Comparison of ENCODE assay signal across 23 cellular contexts in the genomic region with DNA sequence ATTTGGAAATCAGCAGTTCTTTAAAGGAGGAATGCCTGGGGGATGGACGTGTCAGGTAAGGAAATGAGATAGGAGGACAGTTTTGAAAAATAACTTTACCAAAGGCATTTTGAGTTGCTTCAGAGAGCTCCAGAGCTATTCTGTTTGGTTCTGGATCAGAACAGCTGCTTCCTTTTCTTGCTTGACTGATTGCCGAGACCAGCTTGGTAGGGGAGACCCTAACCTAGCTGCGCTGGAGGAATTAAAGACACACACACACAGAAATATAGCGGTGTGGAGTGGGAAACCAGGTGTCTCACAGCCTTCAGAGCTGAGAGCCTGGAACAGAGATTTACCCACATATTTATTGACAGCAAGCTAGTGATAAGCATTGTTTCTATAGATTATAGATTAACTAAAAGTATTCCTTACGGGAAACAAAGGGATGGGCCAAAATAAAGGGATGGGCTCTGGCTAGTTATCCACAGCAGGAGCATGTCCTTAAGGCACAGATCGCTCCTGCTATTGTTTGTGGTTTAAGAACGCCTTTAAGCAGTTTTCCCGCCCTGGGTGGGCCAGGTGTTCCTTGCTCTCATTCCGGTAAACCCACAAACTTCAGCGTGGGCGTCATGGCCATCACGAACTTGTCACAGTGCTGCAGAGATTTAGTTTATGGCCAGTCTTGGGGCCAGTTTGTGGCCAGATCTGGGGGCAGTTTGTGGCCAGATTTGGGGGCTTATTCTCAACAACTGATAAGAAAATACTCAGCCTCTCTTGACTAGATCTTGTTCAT.
A peak's percentile ranks its signal among the peaks of the same experiment; 100 is the strongest.
DNase-seq lines count a peak whose midpoint lies in the region; ATAC-seq, FAIRE-seq and TF ChIP-seq lines count a peak whose summit lies in the region.
"Had no signal": no experiment of that assay in that cellular context is flagged by ENCODE, and none has a peak within 500 bp of the region (broad histone marks: within the 10 kb centered on the region; RNA-seq: fewer than 3 reads in every experiment).

No MANE protein-coding gene starts in this region.

- peaks cover 10% of the 10 kb centered on the region for H3K9me3 Mint-ChIP-seq in nephron

- no TSS peak for BruUV-seq in PC-3 (replicated peaks; lab: Mats Ljungman, UMichigan)

- DNase-seq in ELF-1 (ENCODE audit: low read depth, low spot score) = peak; percentile 77
- DNase-seq in HEK293T (ENCODE audit: extremely low spot score) = no peak
- no peak for DNase-seq in H1 (ENCODE audit: low read depth in 1 of 2, low spot score in 2 of 2)
- DNase-seq in PC-3 = no peak
- DNase-seq in NCI-H1694 treated with DMSO at 0.1 percent for 48 hours (lab: John Stamatoyannopoulos, UW) = no peak
- DNase-seq in A172 (ENCODE audit: low spot score) = no peak
- DNase-seq: Calu3; CD8-positive, alpha-beta T cell; DMS79; Karpas-422; MM.1S; NCI-H1092; NCI-H146; NCI-H2081 treated with DMSO at 0.1 percent for 48 hours; NCI-H510A treated with DMSO at 0.1 percent for 48 hours; NCI-H82 had no signal

- no peak for TF ChIP-seq POLR2A in H1 (IDR thresholded peaks at IDR 0.05; ENCODE audit: control extremely low read depth in 1 of 2, low read depth in 2 of 2, low read length in 2 of 2)

- peaks cover 2% of the 10 kb centered on the region; the same call in 1 of the 2 replicates for H3K23me2 ChIP-seq in H1 (ENCODE audit: low read depth, low read length)

- H3K4me3 Mint-ChIP-seq in nephron = no peak overlapping the region
- H3K4me3 Mint-ChIP-seq: CD8-positive, alpha-beta T cell; IgD-negative memory B cell had no signal

- no peaks in the 10 kb centered on the region for H3K27me3 ChIP-seq in H1 (replicated peaks in 1 of 4; ENCODE audit: control insufficient read depth in 3 of 4, extremely low read depth in 1 of 4, insufficient read depth in 3 of 4, low read length in 3 of 4)
- no peaks in the 10 kb centered on the region for H3K27me3 ChIP-seq in PC-3 (ENCODE audit: low read length)
- H3K27me3 ChIP-seq: BLaER1 treated with 17β-estradiol and CSF1 and Interleukin-3, amounts not matched to agents 10 nM and 100 nM; SJSA1 had no signal

- no peak overlapping the region for H2BK5ac ChIP-seq in H1 (ENCODE audit: low read depth, low read length)

- no peak overlapping the region for H2BK120ac ChIP-seq in H1 (replicated peaks; ENCODE audit: low read depth, low read length)

- H3K23ac ChIP-seq in H1 (ENCODE audit: insufficient read length) = no peak overlapping the region

- no peak overlapping the region for H3K4ac ChIP-seq in H1 (replicated peaks; ENCODE audit: insufficient read length, low read depth, low read length)

- CTCF ChIA-PET in HEK293T (lab: Yijun Ruan, JAX) = interaction anchor here (0.6 kb wide), 1 partner anchor 63 kb away, joined by 3 read pairs; no protein-coding TSS in a partner anchor
- CTCF ChIA-PET in H1 (lab: Charles Lee; ENCODE audit: partially characterized antibody) = interaction anchor here (1.4 to 1.5 kb wide), 2 partner anchors 9 to 150 kb away, joined by 4 to 5 read pairs; no protein-coding TSS in a partner anchor
- CTCF ChIA-PET in PC-3 (lab: Charles Lee) = no interaction called here

- H4K8ac ChIP-seq in H1 (ENCODE audit: extremely low read depth, insufficient read depth, low read length) = no peak overlapping the region

- no peak overlapping the region for H3K27ac ChIP-seq in H1 (ENCODE audit: low read depth, low read length)
- no peak overlapping the region for H3K27ac ChIP-seq in PC-3 (ENCODE audit: low read length)
- H3K27ac ChIP-seq: BLaER1 treated with 17β-estradiol and CSF1 and Interleukin-3, amounts not matched to agents 10 nM and 100 nM; RWPE1; SJSA1 had no signal

- H4K20me1 ChIP-seq in H1 (replicated peaks in 1 of 2; ENCODE audit: control insufficient read depth in 1 of 2, insufficient read depth in 2 of 2, low read length in 2 of 2) = no peaks in the 10 kb centered on the region
- no peaks in the 10 kb centered on the region for H4K20me1 ChIP-seq in PC-3 (ENCODE audit: low read length)
- H4K20me1 ChIP-seq: BLaER1 treated with 17β-estradiol and CSF1 and Interleukin-3, amounts not matched to agents 10 nM and 100 nM had no signal

- 0 out of 2 replicates have a peak overlapping the region, but pooled peaks have one; percentile 29 for H3K18ac ChIP-seq in H1 (ENCODE audit: extremely low read depth, low read length)

- FAIRE-seq in H1 (lab: Jason Lieb, UNC) = no peak

- no peak for TF ChIP-seq RAD21 in H1 (IDR thresholded peaks at IDR 0.05 in 1 of 2, conservative IDR thresholded peaks at IDR 0.05 in 1 of 2; ENCODE audit: low read depth in 2 of 2, low read length in 2 of 2)

- H3K4me3 ChIP-seq in H1 (ENCODE audit: extremely low read depth in 1 of 4, insufficient read depth in 2 of 4, low read depth in 3 of 4, low read length in 4 of 4) = no peak overlapping the region
- H3K4me3 ChIP-seq in PC-3 (ENCODE audit: low read length) = no peak overlapping the region
- H3K4me3 ChIP-seq: BLaER1 treated with 17β-estradiol and CSF1 and Interleukin-3, amounts not matched to agents 10 nM and 100 nM; HAP-1; SJSA1 had no signal

- H3K27me3 Mint-ChIP-seq in nephron (ENCODE audit: low read depth) = no peaks in the 10 kb centered on the region
- H3K27me3 Mint-ChIP-seq: IgD-negative memory B cell had no signal

- peaks cover 11% of the 10 kb centered on the region for H3K36me3 Mint-ChIP-seq in nephron (ENCODE audit: low read depth)
- H3K36me3 Mint-ChIP-seq: CD8-positive, alpha-beta T cell had no signal

- no peak for TF ChIP-seq EP300 in H1 (IDR thresholded peaks at IDR 0.05; ENCODE audit: borderline replicate concordance in 1 of 2, low read depth in 2 of 2, low read length in 2 of 2)

- H3K9me2 ChIP-seq in PC-3 (replicated peaks; ENCODE audit: low read length) = no peaks in the 10 kb centered on the region

- H3K4me2 ChIP-seq in H1 (ENCODE audit: insufficient read depth in 1 of 2, low read depth in 2 of 2, low read length in 2 of 2) = no peak overlapping the region
- H3K4me2 ChIP-seq in PC-3 (ENCODE audit: low read length) = no peak overlapping the region
- H3K4me2 ChIP-seq: BLaER1 treated with 17β-estradiol and CSF1 and Interleukin-3, amounts not matched to agents 10 nM and 100 nM had no signal

- no peaks in the 10 kb centered on the region for H3K4me1 ChIP-seq in H1 (replicated peaks in 1 of 4; ENCODE audit: control insufficient read depth in 3 of 4, insufficient read depth in 4 of 4, low read length in 3 of 4)
- H3K4me1 ChIP-seq in PC-3 (ENCODE audit: insufficient read depth, low read length) = no peaks in the 10 kb centered on the region
- H3K4me1 ChIP-seq: BLaER1 treated with 17β-estradiol and CSF1 and Interleukin-3, amounts not matched to agents 10 nM and 100 nM; HAP-1; SJSA1 had no signal

- peak overlapping the region in 2 of 3 experiments; percentile 26 to 57 for H3K27ac Mint-ChIP-seq in nephron
- H3K27ac Mint-ChIP-seq: CD8-positive, alpha-beta T cell; IgD-negative memory B cell had no signal

- peak overlapping the region; percentile 88; the same call in 1 of the 2 replicates for H2AFZ ChIP-seq in H1 (ENCODE audit: low read length)
- no peak overlapping the region for H2AFZ ChIP-seq in PC-3 (ENCODE audit: low read length)

- no peaks in the 10 kb centered on the region for H3K79me1 ChIP-seq in H1 (ENCODE audit: low read depth, low read length)

- no peak overlapping the region for H2BK15ac ChIP-seq in H1 (ENCODE audit: low read length)

- no peaks in the 10 kb centered on the region for H3F3A ChIP-seq in PC-3 (ENCODE audit: low read length, unreplicated experiment)

- POLR2A ChIA-PET in HEK293T (lab: Yijun Ruan, JAX) = no interaction called here
- POLR2A ChIA-PET in H1 (lab: Charles Lee; ENCODE audit: partially characterized antibody) = no interaction called here
- POLR2A ChIA-PET in PC-3 (lab: Charles Lee; ENCODE audit: unreplicated experiment) = no interaction called here

- H3K9ac ChIP-seq in H1 (replicated peaks in 1 of 4; ENCODE audit: extremely low read depth in 1 of 4, low read depth in 3 of 4, low read length in 3 of 4) = no peak overlapping the region
- no peak overlapping the region for H3K9ac ChIP-seq in PC-3 (ENCODE audit: low read length)
- H3K9ac ChIP-seq: BLaER1 treated with 17β-estradiol and CSF1 and Interleukin-3, amounts not matched to agents 10 nM and 100 nM had no signal

- no peaks in the 10 kb centered on the region for H3K36me3 ChIP-seq in H1 (ENCODE audit: control insufficient read depth in 2 of 4, insufficient read depth in 4 of 4, low read length in 3 of 4)
- no peaks in the 10 kb centered on the region for H3K36me3 ChIP-seq in PC-3 (ENCODE audit: low read depth, low read length)
- H3K36me3 ChIP-seq: BLaER1 treated with 17β-estradiol and CSF1 and Interleukin-3, amounts not matched to agents 10 nM and 100 nM; HAP-1; SJSA1 had no signal

- H4K5ac ChIP-seq in H1 (ENCODE audit: insufficient read length, low read depth, low read length) = no peak overlapping the region

- H2AK5ac ChIP-seq in H1 (ENCODE audit: low read depth, low read length) = no peak overlapping the region

- H2BK20ac ChIP-seq in H1 (ENCODE audit: low read length) = no peak overlapping the region

- H3K79me2 ChIP-seq in H1 (ENCODE audit: control insufficient read depth in 1 of 2, insufficient read depth in 2 of 2, low read length in 2 of 2) (no peaks in the 10 kb centered on the region), PC-3 (ENCODE audit: low read length) (no peaks in the 10 kb centered on the region)

- H3K9me3 ChIP-seq in H1 (ENCODE audit: insufficient read depth in 2 of 2, low read depth in 1 of 2, low read length in 1 of 2) = no peaks in the 10 kb centered on the region
- H3K9me3 ChIP-seq in PC-3 (ENCODE audit: low read length) = no peaks in the 10 kb centered on the region
- H3K9me3 ChIP-seq: BLaER1 treated with 17β-estradiol and CSF1 and Interleukin-3, amounts not matched to agents 10 nM and 100 nM; HAP-1; SJSA1 had no signal

- WGBS in H1 (ENCODE audit: extremely low coverage in 1 of 2, insufficient coverage in 1 of 2, insufficient read length in 1 of 2, insufficient replicate concordance in 2 of 2, low coverage in 1 of 2, low lambda C conversion rate in 2 of 2, missing lambda C conversion rate in 1 of 2), 2 experiments = 87% methylated on average over 12 of the region's 12 CpGs; no CpG with 5 or more reads in 1 of the 2 experiments

- no peak for ATAC-seq in PC-3
- no peak for ATAC-seq in HG02623 (IDR thresholded peaks at IDR 0.05; ENCODE audit: unreplicated experiment)
- ATAC-seq: CD8-positive, alpha-beta T cell had no signal

- H4K91ac ChIP-seq in H1 (replicated peaks; ENCODE audit: insufficient read length, low read length) = no peak overlapping the region

- H3K14ac ChIP-seq in H1 (ENCODE audit: insufficient read length) = no peak overlapping the region

- TF ChIP-seq CTCF in H1 (IDR thresholded peaks at IDR 0.05; ENCODE audit: control extremely low read depth in 1 of 3, insufficient read depth in 1 of 3, low read depth in 1 of 3, low read length in 3 of 3) = no peak
- TF ChIP-seq CTCF in nephron (IDR thresholded peaks at IDR 0.05; ENCODE audit: unreplicated experiment in 3 of 3) = no peak
- no peak for TF ChIP-seq CTCF in PC-3 (conservative IDR thresholded peaks at IDR 0.05; ENCODE audit: low read depth, low read length)

- H3K4me1 Mint-ChIP-seq in nephron = peaks cover under 1% of the 10 kb centered on the region
- H3K4me1 Mint-ChIP-seq: IgD-negative memory B cell had no signal

- intact Hi-C loops in PC-3 (cut with micrococcal nuclease) = no loop called here

- H2BK12ac ChIP-seq in H1 (ENCODE audit: low read depth, low read length) = no peak overlapping the region

- H3K56ac ChIP-seq in H1 (replicated peaks; ENCODE audit: insufficient read length, low read depth, low read length) = no peak overlapping the region
